ENCODE assay signal across 1 cellular context in genomic region chr20:31555203-31555602, GRCh38.
TF ChIP-seq lines count a peak whose summit lies in the region.

No MANE protein-coding gene starts in this region.

TF ChIP-seq in HepG2, 621 proteins besides CTCF, POLR2A, EP300 and RAD21 (continued from another document):
- TF ChIP-seq, protein P1, sequence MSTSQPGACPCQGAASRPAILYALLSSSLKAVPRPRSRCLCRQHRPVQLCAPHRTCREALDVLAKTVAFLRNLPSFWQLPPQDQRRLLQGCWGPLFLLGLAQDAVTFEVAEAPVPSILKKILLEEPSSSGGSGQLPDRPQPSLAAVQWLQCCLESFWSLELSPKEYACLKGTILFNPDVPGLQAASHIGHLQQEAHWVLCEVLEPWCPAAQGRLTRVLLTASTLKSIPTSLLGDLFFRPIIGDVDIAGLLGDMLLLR (CRISPR knock-in tag; IDR thresholded peaks at IDR 0.05), result no peak
- TF ChIP-seq NR3C1 (CRISPR knock-in tag; IDR thresholded peaks at IDR 0.05) (no peak), ZNF687 (CRISPR knock-in tag; IDR thresholded peaks at IDR 0.05) (peak; percentile 45; the same call in 1 of the 2 replicates), GFI1 (CRISPR knock-in tag; IDR thresholded peaks at IDR 0.05; ENCODE audit: borderline replicate concordance) (no peak), HMGA1 (CRISPR knock-in tag; conservative IDR thresholded peaks at IDR 0.05) (no peak), ZBTB3 (CRISPR knock-in tag; IDR thresholded peaks at IDR 0.05; ENCODE audit: borderline replicate concordance, low read depth) (no peak), AGO2 (optimal IDR thresholded peaks at IDR 0.05; ENCODE audit: low read depth, low read length) (peak; percentile 65), ZNF121 (CRISPR knock-in tag; IDR thresholded peaks at IDR 0.05) (no peak), NPAS2 (CRISPR knock-in tag; IDR thresholded peaks at IDR 0.05; ENCODE audit: borderline replicate concordance) (no peak)
- TF ChIP-seq, protein P2, sequence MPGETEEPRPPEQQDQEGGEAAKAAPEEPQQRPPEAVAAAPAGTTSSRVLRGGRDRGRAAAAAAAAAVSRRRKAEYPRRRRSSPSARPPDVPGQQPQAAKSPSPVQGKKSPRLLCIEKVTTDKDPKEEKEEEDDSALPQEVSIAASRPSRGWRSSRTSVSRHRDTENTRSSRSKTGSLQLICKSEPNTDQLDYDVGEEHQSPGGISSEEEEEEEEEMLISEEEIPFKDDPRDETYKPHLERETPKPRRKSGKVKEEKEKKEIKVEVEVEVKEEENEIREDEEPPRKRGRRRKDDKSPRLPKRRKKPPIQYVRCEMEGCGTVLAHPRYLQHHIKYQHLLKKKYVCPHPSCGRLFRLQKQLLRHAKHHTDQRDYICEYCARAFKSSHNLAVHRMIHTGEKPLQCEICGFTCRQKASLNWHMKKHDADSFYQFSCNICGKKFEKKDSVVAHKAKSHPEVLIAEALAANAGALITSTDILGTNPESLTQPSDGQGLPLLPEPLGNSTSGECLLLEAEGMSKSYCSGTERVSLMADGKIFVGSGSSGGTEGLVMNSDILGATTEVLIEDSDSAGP (CRISPR knock-in tag; IDR thresholded peaks at IDR 0.05; ENCODE audit: borderline replicate concordance), result no peak
- TF ChIP-seq, protein P3, sequence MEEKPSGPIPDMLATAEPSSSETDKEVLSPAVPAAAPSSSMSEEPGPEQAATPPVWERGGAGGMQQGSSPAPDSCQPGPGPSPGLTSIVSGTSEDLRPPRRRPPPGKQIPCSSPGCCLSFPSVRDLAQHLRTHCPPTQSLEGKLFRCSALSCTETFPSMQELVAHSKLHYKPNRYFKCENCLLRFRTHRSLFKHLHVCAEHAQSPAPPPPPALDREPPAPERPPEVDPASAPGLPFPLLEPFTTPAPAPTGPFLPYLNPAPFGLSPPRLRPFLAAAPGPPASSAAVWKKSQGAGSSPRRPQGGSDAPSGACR (CRISPR knock-in tag; IDR thresholded peaks at IDR 0.05), result no peak
